Comparison of ENCODE assay signal across 8 cellular contexts in the genomic region with DNA sequence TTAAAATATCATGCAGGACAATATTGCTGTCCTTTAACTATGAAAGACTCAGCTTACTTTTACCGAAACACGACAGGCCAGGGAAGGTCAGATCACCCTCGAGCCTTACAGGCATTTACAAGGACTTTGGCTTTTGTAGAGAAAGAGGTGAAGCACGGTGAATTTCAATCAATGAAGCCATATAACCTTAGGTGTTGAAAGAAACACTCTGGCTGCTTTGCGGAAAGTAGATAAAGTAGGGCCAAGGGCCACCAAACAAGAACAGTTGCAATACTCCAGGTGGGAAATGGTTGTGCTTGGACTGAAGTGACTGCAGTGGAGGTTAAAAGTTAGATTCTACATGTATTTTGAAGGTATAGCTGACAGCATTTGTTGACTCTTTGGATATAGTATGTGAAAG.
"Had no signal": no experiment of that assay in that cellular context is flagged by ENCODE, and none has a peak within 500 bp of the region (broad histone marks: within the 10 kb centered on the region; RNA-seq: fewer than 3 reads in every experiment).

No MANE protein-coding gene starts in this region.

- ATAC-seq: K562 had no signal

- DNase-seq: GM23248, GOT3, H7, HCEC 1CT, IMR-90, KG1 had no signal

- H3K4me3 ChIP-seq: GM23248, K562 had no signal

- FAIRE-seq: K562 had no signal

- H2AFZ ChIP-seq: GM23248 had no signal

- H3K27ac ChIP-seq: GM23248, HL-60 had no signal
